Comparison of ENCODE assay signal across 1 cellular context in the genomic region with DNA sequence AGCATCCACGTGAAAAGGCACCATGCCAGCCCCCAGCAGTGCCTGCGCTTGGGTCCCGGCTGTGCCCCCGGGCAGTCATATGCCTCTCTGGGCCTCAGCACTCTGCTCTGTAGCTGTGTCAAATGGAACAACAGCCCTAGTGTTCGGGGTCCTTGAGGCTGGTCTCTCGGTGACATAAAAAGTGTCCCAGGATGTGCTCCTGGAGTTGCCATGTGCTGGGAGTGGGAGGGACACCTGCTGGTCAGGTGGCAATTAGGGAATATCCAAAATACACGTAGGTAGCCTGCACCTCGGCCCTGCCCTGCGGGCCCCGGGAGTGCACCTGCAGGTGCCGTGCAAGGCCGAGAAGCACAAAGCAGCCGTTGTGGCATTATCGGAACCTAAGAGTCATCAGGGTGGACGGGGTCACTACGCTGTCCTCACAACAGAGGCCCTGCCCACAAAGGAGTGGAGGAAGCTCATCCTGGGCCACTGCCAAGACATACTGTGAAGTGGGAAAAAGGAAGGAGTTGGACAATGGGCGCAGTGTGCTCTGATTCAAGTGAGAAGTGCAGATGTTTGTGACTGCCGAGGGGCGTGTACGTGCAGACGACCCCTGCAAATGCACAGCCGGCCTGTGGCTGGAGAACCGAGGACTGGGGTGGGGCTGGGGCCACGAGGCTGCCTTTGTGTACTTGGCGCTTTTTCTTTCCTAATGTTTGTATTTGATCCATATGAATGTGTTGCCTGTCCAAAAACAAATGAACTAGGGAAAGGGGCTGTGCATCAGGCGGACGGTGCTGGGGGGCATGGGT.
A peak's percentile ranks its signal among the peaks of the same experiment; 100 is the strongest.
TF ChIP-seq lines count a peak whose summit lies in the region.

No MANE protein-coding gene starts in this region.

TF ChIP-seq in HepG2, 621 proteins besides CTCF, POLR2A, EP300 and RAD21 (continued from another document and continues in another):
- TF ChIP-seq, protein P1, sequence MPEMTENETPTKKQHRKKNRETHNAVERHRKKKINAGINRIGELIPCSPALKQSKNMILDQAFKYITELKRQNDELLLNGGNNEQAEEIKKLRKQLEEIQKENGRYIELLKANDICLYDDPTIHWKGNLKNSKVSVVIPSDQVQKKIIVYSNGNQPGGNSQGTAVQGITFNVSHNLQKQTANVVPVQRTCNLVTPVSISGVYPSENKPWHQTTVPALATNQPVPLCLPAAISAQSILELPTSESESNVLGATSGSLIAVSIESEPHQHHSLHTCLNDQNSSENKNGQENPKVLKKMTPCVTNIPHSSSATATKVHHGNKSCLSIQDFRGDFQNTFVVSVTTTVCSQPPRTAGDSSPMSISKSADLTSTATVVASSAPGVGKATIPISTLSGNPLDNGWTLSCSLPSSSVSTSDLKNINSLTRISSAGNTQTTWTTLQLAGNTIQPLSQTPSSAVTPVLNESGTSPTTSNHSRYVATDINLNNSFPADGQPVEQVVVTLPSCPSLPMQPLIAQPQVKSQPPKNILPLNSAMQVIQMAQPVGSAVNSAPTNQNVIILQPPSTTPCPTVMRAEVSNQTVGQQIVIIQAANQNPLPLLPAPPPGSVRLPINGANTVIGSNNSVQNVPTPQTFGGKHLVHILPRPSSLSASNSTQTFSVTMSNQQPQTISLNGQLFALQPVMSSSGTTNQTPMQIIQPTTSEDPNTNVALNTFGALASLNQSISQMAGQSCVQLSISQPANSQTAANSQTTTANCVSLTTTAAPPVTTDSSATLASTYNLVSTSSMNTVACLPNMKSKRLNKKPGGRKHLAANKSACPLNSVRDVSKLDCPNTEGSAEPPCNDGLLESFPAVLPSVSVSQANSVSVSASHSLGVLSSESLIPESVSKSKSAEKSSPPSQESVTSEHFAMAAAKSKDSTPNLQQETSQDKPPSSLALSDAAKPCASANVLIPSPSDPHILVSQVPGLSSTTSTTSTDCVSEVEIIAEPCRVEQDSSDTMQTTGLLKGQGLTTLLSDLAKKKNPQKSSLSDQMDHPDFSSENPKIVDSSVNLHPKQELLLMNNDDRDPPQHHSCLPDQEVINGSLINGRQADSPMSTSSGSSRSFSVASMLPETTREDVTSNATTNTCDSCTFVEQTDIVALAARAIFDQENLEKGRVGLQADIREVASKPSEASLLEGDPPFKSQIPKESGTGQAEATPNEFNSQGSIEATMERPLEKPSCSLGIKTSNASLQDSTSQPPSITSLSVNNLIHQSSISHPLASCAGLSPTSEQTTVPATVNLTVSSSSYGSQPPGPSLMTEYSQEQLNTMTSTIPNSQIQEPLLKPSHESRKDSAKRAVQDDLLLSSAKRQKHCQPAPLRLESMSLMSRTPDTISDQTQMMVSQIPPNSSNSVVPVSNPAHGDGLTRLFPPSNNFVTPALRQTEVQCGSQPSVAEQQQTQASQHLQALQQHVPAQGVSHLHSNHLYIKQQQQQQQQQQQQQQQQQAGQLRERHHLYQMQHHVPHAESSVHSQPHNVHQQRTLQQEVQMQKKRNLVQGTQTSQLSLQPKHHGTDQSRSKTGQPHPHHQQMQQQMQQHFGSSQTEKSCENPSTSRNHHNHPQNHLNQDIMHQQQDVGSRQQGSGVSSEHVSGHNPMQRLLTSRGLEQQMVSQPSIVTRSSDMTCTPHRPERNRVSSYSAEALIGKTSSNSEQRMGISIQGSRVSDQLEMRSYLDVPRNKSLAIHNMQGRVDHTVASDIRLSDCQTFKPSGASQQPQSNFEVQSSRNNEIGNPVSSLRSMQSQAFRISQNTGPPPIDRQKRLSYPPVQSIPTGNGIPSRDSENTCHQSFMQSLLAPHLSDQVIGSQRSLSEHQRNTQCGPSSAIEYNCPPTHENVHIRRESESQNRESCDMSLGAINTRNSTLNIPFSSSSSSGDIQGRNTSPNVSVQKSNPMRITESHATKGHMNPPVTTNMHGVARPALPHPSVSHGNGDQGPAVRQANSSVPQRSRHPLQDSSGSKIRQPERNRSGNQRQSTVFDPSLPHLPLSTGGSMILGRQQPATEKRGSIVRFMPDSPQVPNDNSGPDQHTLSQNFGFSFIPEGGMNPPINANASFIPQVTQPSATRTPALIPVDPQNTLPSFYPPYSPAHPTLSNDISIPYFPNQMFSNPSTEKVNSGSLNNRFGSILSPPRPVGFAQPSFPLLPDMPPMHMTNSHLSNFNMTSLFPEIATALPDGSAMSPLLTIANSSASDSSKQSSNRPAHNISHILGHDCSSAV (CRISPR knock-in tag; IDR thresholded peaks at IDR 0.05; ENCODE audit: borderline replicate concordance), result no peak
- TF ChIP-seq KLF13 (CRISPR knock-in tag; IDR thresholded peaks at IDR 0.05) (no peak), THAP11 (CRISPR knock-in tag; IDR thresholded peaks at IDR 0.05) (peak; percentile 85), ELF3 (CRISPR knock-in tag; IDR thresholded peaks at IDR 0.05) (peak; percentile 99), MAF1 (CRISPR knock-in tag; IDR thresholded peaks at IDR 0.05; ENCODE audit: borderline replicate concordance) (no peak; the same call in 1 of the 2 replicates), CHD2 (IDR thresholded peaks at IDR 0.05; ENCODE audit: low read depth, low read length) (0 out of 2 replicates have a peak, but pooled peaks have one; percentile 24), REXO4 (CRISPR knock-in tag; IDR thresholded peaks at IDR 0.05; ENCODE audit: borderline replicate concordance) (no peak; the same call in none of the 2 replicates), NBN (conservative IDR thresholded peaks at IDR 0.05) (no peak), ZFP90 (CRISPR knock-in tag; IDR thresholded peaks at IDR 0.05; ENCODE audit: borderline replicate concordance) (peak; percentile 85; the same call in 1 of the 2 replicates), ZFP36 (IDR thresholded peaks at IDR 0.05; ENCODE audit: borderline replicate concordance, low read depth, low read length, partially characterized antibody) (no peak), TOE1 (CRISPR knock-in tag; IDR thresholded peaks at IDR 0.05) (no peak), KMT2B (CRISPR knock-in tag; IDR thresholded peaks at IDR 0.05) (no peak), NAIF1 (CRISPR knock-in tag; IDR thresholded peaks at IDR 0.05; ENCODE audit: borderline replicate concordance) (no peak; the same call in 1 of the 2 replicates), EHMT2 (IDR thresholded peaks at IDR 0.05; ENCODE audit: borderline replicate concordance, low read depth, low read length) (peak; percentile 62; the same call in 1 of the 2 replicates)
- TF ChIP-seq, protein P2, sequence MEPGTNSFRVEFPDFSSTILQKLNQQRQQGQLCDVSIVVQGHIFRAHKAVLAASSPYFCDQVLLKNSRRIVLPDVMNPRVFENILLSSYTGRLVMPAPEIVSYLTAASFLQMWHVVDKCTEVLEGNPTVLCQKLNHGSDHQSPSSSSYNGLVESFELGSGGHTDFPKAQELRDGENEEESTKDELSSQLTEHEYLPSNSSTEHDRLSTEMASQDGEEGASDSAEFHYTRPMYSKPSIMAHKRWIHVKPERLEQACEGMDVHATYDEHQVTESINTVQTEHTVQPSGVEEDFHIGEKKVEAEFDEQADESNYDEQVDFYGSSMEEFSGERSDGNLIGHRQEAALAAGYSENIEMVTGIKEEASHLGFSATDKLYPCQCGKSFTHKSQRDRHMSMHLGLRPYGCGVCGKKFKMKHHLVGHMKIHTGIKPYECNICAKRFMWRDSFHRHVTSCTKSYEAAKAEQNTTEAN (CRISPR knock-in tag; conservative IDR thresholded peaks at IDR 0.05), result peak; percentile 98
- TF ChIP-seq, protein P3, sequence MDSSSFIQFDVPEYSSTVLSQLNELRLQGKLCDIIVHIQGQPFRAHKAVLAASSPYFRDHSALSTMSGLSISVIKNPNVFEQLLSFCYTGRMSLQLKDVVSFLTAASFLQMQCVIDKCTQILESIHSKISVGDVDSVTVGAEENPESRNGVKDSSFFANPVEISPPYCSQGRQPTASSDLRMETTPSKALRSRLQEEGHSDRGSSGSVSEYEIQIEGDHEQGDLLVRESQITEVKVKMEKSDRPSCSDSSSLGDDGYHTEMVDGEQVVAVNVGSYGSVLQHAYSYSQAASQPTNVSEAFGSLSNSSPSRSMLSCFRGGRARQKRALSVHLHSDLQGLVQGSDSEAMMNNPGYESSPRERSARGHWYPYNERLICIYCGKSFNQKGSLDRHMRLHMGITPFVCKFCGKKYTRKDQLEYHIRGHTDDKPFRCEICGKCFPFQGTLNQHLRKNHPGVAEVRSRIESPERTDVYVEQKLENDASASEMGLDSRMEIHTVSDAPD (CRISPR knock-in tag; IDR thresholded peaks at IDR 0.05), result peak; percentile 98
- TF ChIP-seq, protein P4, sequence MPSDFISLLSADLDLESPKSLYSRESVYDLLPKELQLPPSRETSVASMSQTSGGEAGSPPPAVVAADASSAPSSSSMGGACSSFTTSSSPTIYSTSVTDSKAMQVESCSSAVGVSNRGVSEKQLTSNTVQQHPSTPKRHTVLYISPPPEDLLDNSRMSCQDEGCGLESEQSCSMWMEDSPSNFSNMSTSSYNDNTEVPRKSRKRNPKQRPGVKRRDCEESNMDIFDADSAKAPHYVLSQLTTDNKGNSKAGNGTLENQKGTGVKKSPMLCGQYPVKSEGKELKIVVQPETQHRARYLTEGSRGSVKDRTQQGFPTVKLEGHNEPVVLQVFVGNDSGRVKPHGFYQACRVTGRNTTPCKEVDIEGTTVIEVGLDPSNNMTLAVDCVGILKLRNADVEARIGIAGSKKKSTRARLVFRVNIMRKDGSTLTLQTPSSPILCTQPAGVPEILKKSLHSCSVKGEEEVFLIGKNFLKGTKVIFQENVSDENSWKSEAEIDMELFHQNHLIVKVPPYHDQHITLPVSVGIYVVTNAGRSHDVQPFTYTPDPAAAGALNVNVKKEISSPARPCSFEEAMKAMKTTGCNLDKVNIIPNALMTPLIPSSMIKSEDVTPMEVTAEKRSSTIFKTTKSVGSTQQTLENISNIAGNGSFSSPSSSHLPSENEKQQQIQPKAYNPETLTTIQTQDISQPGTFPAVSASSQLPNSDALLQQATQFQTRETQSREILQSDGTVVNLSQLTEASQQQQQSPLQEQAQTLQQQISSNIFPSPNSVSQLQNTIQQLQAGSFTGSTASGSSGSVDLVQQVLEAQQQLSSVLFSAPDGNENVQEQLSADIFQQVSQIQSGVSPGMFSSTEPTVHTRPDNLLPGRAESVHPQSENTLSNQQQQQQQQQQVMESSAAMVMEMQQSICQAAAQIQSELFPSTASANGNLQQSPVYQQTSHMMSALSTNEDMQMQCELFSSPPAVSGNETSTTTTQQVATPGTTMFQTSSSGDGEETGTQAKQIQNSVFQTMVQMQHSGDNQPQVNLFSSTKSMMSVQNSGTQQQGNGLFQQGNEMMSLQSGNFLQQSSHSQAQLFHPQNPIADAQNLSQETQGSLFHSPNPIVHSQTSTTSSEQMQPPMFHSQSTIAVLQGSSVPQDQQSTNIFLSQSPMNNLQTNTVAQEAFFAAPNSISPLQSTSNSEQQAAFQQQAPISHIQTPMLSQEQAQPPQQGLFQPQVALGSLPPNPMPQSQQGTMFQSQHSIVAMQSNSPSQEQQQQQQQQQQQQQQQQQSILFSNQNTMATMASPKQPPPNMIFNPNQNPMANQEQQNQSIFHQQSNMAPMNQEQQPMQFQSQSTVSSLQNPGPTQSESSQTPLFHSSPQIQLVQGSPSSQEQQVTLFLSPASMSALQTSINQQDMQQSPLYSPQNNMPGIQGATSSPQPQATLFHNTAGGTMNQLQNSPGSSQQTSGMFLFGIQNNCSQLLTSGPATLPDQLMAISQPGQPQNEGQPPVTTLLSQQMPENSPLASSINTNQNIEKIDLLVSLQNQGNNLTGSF (CRISPR knock-in tag; IDR thresholded peaks at IDR 0.05), result peak; percentile 64; the same call in 1 of the 2 replicates
- TF ChIP-seq, protein P5, sequence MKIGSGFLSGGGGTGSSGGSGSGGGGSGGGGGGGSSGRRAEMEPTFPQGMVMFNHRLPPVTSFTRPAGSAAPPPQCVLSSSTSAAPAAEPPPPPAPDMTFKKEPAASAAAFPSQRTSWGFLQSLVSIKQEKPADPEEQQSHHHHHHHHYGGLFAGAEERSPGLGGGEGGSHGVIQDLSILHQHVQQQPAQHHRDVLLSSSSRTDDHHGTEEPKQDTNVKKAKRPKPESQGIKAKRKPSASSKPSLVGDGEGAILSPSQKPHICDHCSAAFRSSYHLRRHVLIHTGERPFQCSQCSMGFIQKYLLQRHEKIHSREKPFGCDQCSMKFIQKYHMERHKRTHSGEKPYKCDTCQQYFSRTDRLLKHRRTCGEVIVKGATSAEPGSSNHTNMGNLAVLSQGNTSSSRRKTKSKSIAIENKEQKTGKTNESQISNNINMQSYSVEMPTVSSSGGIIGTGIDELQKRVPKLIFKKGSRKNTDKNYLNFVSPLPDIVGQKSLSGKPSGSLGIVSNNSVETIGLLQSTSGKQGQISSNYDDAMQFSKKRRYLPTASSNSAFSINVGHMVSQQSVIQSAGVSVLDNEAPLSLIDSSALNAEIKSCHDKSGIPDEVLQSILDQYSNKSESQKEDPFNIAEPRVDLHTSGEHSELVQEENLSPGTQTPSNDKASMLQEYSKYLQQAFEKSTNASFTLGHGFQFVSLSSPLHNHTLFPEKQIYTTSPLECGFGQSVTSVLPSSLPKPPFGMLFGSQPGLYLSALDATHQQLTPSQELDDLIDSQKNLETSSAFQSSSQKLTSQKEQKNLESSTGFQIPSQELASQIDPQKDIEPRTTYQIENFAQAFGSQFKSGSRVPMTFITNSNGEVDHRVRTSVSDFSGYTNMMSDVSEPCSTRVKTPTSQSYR (CRISPR knock-in tag; IDR thresholded peaks at IDR 0.05; ENCODE audit: borderline replicate concordance), result peak; percentile 61; the same call in 1 of the 2 replicates
- TF ChIP-seq, protein P6, sequence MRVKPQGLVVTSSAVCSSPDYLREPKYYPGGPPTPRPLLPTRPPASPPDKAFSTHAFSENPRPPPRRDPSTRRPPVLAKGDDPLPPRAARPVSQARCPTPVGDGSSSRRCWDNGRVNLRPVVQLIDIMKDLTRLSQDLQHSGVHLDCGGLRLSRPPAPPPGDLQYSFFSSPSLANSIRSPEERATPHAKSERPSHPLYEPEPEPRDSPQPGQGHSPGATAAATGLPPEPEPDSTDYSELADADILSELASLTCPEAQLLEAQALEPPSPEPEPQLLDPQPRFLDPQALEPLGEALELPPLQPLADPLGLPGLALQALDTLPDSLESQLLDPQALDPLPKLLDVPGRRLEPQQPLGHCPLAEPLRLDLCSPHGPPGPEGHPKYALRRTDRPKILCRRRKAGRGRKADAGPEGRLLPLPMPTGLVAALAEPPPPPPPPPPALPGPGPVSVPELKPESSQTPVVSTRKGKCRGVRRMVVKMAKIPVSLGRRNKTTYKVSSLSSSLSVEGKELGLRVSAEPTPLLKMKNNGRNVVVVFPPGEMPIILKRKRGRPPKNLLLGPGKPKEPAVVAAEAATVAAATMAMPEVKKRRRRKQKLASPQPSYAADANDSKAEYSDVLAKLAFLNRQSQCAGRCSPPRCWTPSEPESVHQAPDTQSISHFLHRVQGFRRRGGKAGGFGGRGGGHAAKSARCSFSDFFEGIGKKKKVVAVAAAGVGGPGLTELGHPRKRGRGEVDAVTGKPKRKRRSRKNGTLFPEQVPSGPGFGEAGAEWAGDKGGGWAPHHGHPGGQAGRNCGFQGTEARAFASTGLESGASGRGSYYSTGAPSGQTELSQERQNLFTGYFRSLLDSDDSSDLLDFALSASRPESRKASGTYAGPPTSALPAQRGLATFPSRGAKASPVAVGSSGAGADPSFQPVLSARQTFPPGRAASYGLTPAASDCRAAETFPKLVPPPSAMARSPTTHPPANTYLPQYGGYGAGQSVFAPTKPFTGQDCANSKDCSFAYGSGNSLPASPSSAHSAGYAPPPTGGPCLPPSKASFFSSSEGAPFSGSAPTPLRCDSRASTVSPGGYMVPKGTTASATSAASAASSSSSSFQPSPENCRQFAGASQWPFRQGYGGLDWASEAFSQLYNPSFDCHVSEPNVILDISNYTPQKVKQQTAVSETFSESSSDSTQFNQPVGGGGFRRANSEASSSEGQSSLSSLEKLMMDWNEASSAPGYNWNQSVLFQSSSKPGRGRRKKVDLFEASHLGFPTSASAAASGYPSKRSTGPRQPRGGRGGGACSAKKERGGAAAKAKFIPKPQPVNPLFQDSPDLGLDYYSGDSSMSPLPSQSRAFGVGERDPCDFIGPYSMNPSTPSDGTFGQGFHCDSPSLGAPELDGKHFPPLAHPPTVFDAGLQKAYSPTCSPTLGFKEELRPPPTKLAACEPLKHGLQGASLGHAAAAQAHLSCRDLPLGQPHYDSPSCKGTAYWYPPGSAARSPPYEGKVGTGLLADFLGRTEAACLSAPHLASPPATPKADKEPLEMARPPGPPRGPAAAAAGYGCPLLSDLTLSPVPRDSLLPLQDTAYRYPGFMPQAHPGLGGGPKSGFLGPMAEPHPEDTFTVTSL (CRISPR knock-in tag; IDR thresholded peaks at IDR 0.05; ENCODE audit: borderline replicate concordance), result peak; percentile 67
